ENCODE assay signal across 8 cellular contexts in the genomic region with DNA sequence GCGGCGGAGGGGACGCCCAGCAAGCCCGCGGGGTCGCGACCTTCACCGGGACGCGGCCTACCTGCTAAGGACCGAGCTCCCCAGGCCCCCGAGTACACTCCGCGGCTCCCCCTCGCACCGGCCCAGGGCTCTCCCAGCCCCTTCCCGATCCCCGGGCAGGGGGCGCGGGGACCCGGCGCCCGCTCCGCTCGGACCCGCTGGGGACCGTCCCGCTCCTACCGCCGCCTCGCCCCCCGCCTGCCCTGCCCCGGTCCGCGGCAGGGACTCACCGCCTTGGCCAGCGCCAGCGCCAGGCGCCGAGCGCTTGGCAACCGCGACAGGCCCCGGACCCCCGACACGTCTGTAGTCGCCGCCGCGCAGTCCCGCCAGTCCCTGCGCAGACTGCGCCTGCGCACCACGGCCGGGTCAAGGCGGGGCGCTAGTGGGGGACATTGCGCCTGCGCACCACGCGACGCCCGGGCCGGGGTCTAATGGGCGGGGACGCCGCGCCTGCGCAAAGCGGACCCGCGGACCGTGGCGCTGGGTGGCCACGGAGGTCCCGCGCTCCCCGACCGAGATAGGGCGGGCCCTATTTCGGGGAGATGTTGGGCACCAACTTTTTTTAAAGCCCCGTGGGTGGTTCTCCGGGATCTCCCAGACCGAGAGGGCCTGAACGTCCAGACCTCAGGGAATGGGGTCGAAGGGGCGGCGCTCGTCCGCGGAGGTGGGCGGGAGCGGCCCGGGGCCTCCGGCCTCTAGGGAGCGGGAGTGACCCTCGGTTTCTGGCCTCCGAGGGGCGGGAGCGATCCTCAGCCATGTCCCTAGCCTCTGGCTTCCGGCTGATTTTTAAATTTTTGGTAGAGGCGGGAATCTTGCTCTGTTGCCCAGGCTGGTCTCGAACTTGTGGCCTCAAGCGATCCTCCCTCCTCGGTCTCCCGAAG.
DNase-seq lines count a peak whose midpoint lies in the region; ATAC-seq, FAIRE-seq and TF ChIP-seq lines count a peak whose summit lies in the region.
"Not testable (repeated sequence)": the region's sequence is repeated elsewhere in the genome, so short reads cannot be mapped to it uniquely, and the experiment has no call there.

No MANE protein-coding gene starts in this region.

- WGBS in A549 (ENCODE audit: missing lambda C conversion rate), result under 1% methylated on average over 8 of the region's 107 CpGs

- H4K20me1 ChIP-seq in OCI-LY3 (ENCODE audit: insufficient read depth, low read length); endothelial cell of umbilical vein (replicated peaks; ENCODE audit: control insufficient read depth, extremely low read depth, insufficient read depth, low read length): not testable (repeated sequence)

- H3K27ac ChIP-seq in A549 (peak overlapping the region; percentile 97 to 99), OCI-LY3 (ENCODE audit: low read length) (0 out of 2 replicates have a peak overlapping the region, but pooled peaks have one; percentile 11), lower lobe of right lung (peak overlapping the region; percentile 86)
- H3K27ac ChIP-seq in endothelial cell of umbilical vein (ENCODE audit: insufficient read depth, low read depth, low read length), result not testable (repeated sequence)

- peak overlapping the region; percentile 77 for H3K4me3 Mint-ChIP-seq in activated T-cell treated with anti-CD3 and anti-CD28 coated beads, Interleukin-2, amount 50 U/mL, for 24 hours

- H3K4me1 ChIP-seq in A549; OCI-LY3 (ENCODE audit: low read length); endothelial cell of umbilical vein (ENCODE audit: control insufficient read depth, extremely low read depth, insufficient read depth, low read length); lower lobe of right lung: not testable (repeated sequence)

- dilution Hi-C loops in endothelial cell of umbilical vein (cut with MboI; ENCODE audit: extremely low pct_ligation_motif_present, low sequenced_read_pairs), result not testable (repeated sequence)

- intact Hi-C loops in endothelial cell of umbilical vein (cut with micrococcal nuclease), result loop anchor here (5.0 kb wide), 1 partner anchor 138 kb away; no protein-coding TSS in a partner anchor
- intact Hi-C loops in lower lobe of right lung (cut with DNase I), result not testable (repeated sequence)

- H3K9me3 ChIP-seq in A549; OCI-LY3 (ENCODE audit: insufficient read depth, low read length); endothelial cell of umbilical vein (replicated peaks; ENCODE audit: control insufficient read depth, insufficient read depth, low read length); lower lobe of right lung: not testable (repeated sequence)

- POLR2A ChIA-PET in A549 (lab: Yijun Ruan, JAX); endothelial cell of umbilical vein (lab: Charles Lee): not testable (repeated sequence)

- TF ChIP-seq POLR2A in A549 (IDR thresholded peaks at IDR 0.05; ENCODE audit: low read length) (peak; percentile 75), endothelial cell of umbilical vein (IDR thresholded peaks at IDR 0.05; ENCODE audit: low read depth, low read length) (peak; percentile 63)

- H3K79me2 ChIP-seq in OCI-LY3 (ENCODE audit: low read length); endothelial cell of umbilical vein (ENCODE audit: control insufficient read depth, insufficient read depth, low read length): not testable (repeated sequence)

- CTCF ChIA-PET in A549 (lab: Yijun Ruan, JAX); endothelial cell of umbilical vein (lab: Charles Lee): not testable (repeated sequence)

- TSS peak; percentile 85 for BruUV-seq in endothelial cell of umbilical vein (replicated peaks; lab: Mats Ljungman, UMichigan)

- ATAC-seq in A549 (peak; percentile 87 to 88), GM18870 (IDR thresholded peaks at IDR 0.05; ENCODE audit: unreplicated experiment) (peak; percentile 60), HG02885 (IDR thresholded peaks at IDR 0.05; ENCODE audit: poor library complexity, unreplicated experiment) (peak; percentile 92), lower lobe of right lung (peak; percentile 98)

- TF ChIP-seq CTCF in A549 (IDR thresholded peaks at IDR 0.05); OCI-LY3 (IDR thresholded peaks at IDR 0.05; ENCODE audit: low read depth, low read length); endothelial cell of umbilical vein (IDR thresholded peaks at IDR 0.05; ENCODE audit: extremely low read depth in 1 of 2, insufficient read depth in 1 of 2, low read depth in 1 of 2, low read length in 2 of 2); lower lobe of right lung (IDR thresholded peaks at IDR 0.05): not testable (repeated sequence)

- H3K9me1 ChIP-seq in endothelial cell of umbilical vein (replicated peaks; ENCODE audit: control insufficient read depth, extremely low read depth, insufficient read depth, low read length), result not testable (repeated sequence)

- H3K4me3 ChIP-seq in A549 (peak overlapping the region; percentile 81), OCI-LY3 (ENCODE audit: low read length) (peak overlapping the region; percentile 79), endothelial cell of umbilical vein (replicated peaks in 1 of 3; ENCODE audit: insufficient read depth in 1 of 3, low read depth in 1 of 3, low read length in 3 of 3) (peak overlapping the region; percentile 48 to 69 (median 64)), lower lobe of right lung (peak overlapping the region; percentile 76)

- peak overlapping the region; percentile 82 for H2AFZ ChIP-seq in OCI-LY3 (ENCODE audit: low read depth, low read length)
- H2AFZ ChIP-seq in endothelial cell of umbilical vein (ENCODE audit: low read depth, low read length), result peak overlapping the region; percentile 91

- H3K36me3 ChIP-seq in OCI-LY3 (replicated peaks; ENCODE audit: low read depth, low read length); endothelial cell of umbilical vein (ENCODE audit: control insufficient read depth in 2 of 2, extremely low read depth in 1 of 2, insufficient read depth in 2 of 2, low read length in 2 of 2); lower lobe of right lung: not testable (repeated sequence)

- H3K4me2 ChIP-seq in A549, result peak overlapping the region; percentile 80
- peak overlapping the region; percentile 53 for H3K4me2 ChIP-seq in OCI-LY3 (ENCODE audit: low read length)
- peak overlapping the region; percentile 47 for H3K4me2 ChIP-seq in endothelial cell of umbilical vein (ENCODE audit: insufficient read depth, low read length)

- TF ChIP-seq EP300 in A549 (IDR thresholded peaks at IDR 0.05), result not testable (repeated sequence)

- FAIRE-seq in A549 (lab: Jason Lieb, UNC), result not testable (repeated sequence)
- FAIRE-seq in endothelial cell of umbilical vein (lab: Jason Lieb, UNC), result peak; percentile 55

- H3K27me3 ChIP-seq in OCI-LY3 (ENCODE audit: low read depth, low read length); endothelial cell of umbilical vein (ENCODE audit: control insufficient read depth in 2 of 2, insufficient read depth in 2 of 2, low read length in 2 of 2); lower lobe of right lung (ENCODE audit: low read depth): not testable (repeated sequence)

- not testable (repeated sequence) for TF ChIP-seq RAD21 in A549 (conservative IDR thresholded peaks at IDR 0.05 in 1 of 2, IDR thresholded peaks at IDR 0.05 in 1 of 2)

- peak overlapping the region; percentile 77 for H3K9ac ChIP-seq in OCI-LY3 (ENCODE audit: low read length)
- H3K9ac ChIP-seq in endothelial cell of umbilical vein (replicated peaks; ENCODE audit: extremely low read depth, insufficient read depth, low read length), result not testable (repeated sequence)

- DNase-seq in A549 (ENCODE audit: low read depth in 1 of 2, low spot score in 1 of 2) (peak in 1 of 2 experiments; percentile 80), endothelial cell of umbilical vein (ENCODE audit: low read depth, low spot score) (peak; percentile 83), lower lobe of right lung (peak; percentile 95)
- peak; percentile 98 for DNase-seq in activated T-cell treated with anti-CD3 and anti-CD28 coated beads, Interleukin-2, amount 50 U/mL, for 24 hours
- peak; percentile 87 to 90 for DNase-seq in stimulated activated CD4-positive, alpha-beta T cell treated with anti-CD3 and anti-CD28 coated beads, Interleukin-15, amount 100 ng/mL, for 48 hours (ENCODE audit: low read depth in 2 of 2)

- H3K9me3 Mint-ChIP-seq in activated T-cell treated with anti-CD3 and anti-CD28 coated beads, Interleukin-2, amount 50 U/mL, for 24 hours, result not testable (repeated sequence)

- not testable (repeated sequence) for H3K4me1 Mint-ChIP-seq in activated T-cell treated with anti-CD3 and anti-CD28 coated beads, Interleukin-2, amount 50 U/mL, for 24 hours (ENCODE audit: low read depth)

- not testable (repeated sequence) for H3K36me3 Mint-ChIP-seq in activated T-cell treated with anti-CD3 and anti-CD28 coated beads, Interleukin-2, amount 50 U/mL, for 24 hours (ENCODE audit: low read depth)

- peak overlapping the region; percentile 84 for H3K27ac Mint-ChIP-seq in activated T-cell treated with anti-CD3 and anti-CD28 coated beads, Interleukin-2, amount 50 U/mL, for 24 hours

- H3K27me3 Mint-ChIP-seq in activated T-cell treated with anti-CD3 and anti-CD28 coated beads, Interleukin-2, amount 50 U/mL, for 24 hours, result not testable (repeated sequence)

TF ChIP-seq in A549, 52 proteins besides CTCF, POLR2A, EP300 and RAD21 (continues in another document):
- TF ChIP-seq CHD4 (IDR thresholded peaks at IDR 0.05; ENCODE audit: borderline replicate concordance) (0 out of 2 replicates have a peak, but pooled peaks have one; percentile 20), JUN (IDR thresholded peaks at IDR 0.05) (peak; percentile 22 to 45; a peak in 1 of 5 replicates)

TF ChIP-seq in endothelial cell of umbilical vein, 7 proteins besides CTCF, POLR2A, EP300 and RAD21:
- peak; percentile 66 for TF ChIP-seq POLR2AphosphoS5 (IDR thresholded peaks at IDR 0.05; ENCODE audit: insufficient read depth, low read depth, low read length)
